Comparison of ENCODE assay signal across 1 cellular context in the genomic region with DNA sequence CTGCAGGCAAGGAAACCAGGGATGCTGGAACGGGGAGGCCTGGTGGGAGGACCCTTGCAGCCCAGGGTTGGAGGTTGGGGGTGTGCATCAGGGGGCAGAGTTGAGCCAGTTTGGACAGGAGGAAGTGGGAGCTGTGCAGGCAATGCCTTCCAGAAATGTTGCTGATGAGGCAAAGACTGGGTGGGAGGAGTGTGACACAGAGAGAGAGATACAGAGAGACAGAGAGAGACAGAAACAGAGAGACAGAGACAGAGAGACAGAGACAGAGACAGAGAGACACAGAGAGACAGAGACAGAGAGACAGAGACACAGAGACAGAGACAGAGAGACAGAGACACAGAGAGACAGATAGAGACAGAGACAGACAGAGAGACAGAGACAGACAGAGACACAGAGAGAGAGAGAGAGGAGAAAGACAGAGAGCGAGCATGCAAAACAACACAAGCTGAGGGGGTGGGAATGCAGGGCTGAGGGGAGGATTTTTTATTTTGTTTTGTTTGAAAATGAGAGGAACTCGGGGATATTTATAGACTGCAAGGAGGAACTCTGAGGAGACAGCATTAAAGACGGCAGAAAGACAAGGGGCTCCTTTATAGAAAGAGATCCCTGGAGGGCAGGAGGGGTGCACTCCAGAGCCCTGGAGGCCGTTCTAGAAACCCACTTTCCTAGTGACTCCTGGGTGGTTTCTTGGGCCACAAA.
A peak's percentile ranks its signal among the peaks of the same experiment; 100 is the strongest.
TF ChIP-seq lines count a peak whose summit lies in the region.

No MANE protein-coding gene starts in this region.

TF ChIP-seq in K562, 482 proteins besides CTCF, POLR2A, EP300 and RAD21 (continued from another document):
- TF ChIP-seq, protein P1, sequence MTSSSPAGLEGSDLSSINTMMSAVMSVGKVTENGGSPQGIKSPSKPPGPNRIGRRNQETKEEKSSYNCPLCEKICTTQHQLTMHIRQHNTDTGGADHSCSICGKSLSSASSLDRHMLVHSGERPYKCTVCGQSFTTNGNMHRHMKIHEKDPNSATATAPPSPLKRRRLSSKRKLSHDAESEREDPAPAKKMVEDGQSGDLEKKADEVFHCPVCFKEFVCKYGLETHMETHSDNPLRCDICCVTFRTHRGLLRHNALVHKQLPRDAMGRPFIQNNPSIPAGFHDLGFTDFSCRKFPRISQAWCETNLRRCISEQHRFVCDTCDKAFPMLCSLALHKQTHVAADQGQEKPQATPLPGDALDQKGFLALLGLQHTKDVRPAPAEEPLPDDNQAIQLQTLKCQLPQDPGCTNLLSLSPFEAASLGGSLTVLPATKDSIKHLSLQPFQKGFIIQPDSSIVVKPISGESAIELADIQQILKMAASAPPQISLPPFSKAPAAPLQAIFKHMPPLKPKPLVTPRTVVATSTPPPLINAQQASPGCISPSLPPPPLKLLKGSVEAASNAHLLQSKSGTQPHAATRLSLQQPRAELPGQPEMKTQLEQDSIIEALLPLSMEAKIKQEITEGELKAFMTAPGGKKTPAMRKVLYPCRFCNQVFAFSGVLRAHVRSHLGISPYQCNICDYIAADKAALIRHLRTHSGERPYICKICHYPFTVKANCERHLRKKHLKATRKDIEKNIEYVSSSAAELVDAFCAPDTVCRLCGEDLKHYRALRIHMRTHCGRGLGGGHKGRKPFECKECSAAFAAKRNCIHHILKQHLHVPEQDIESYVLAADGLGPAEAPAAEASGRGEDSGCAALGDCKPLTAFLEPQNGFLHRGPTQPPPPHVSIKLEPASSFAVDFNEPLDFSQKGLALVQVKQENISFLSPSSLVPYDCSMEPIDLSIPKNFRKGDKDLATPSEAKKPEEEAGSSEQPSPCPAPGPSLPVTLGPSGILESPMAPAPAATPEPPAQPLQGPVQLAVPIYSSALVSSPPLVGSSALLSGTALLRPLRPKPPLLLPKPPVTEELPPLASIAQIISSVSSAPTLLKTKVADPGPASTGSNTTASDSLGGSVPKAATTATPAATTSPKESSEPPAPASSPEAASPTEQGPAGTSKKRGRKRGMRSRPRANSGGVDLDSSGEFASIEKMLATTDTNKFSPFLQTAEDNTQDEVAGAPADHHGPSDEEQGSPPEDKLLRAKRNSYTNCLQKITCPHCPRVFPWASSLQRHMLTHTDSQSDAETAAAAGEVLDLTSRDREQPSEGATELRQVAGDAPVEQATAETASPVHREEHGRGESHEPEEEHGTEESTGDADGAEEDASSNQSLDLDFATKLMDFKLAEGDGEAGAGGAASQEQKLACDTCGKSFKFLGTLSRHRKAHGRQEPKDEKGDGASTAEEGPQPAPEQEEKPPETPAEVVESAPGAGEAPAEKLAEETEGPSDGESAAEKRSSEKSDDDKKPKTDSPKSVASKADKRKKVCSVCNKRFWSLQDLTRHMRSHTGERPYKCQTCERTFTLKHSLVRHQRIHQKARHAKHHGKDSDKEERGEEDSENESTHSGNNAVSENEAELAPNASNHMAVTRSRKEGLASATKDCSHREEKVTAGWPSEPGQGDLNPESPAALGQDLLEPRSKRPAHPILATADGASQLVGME (CRISPR knock-in tag; IDR thresholded peaks at IDR 0.05) = peak; percentile 19; the same call in 1 of the 2 replicates
- TF ChIP-seq EGR1 (conservative IDR thresholded peaks at IDR 0.05) (0 out of 2 replicates have a peak, but pooled peaks have one; percentile 17), CTBP1 (IDR thresholded peaks at IDR 0.05; ENCODE audit: borderline replicate concordance) (peak; percentile 45; the same call in 1 of the 2 replicates), CBX3 (IDR thresholded peaks at IDR 0.05; ENCODE audit: borderline replicate concordance in 1 of 2, low read length in 2 of 2) (no peak), TAF15 (IDR thresholded peaks at IDR 0.05; ENCODE audit: low read depth, low read length) (no peak), SMC3 (conservative IDR thresholded peaks at IDR 0.05; ENCODE audit: insufficient read depth, low read depth, low read length) (0 out of 2 replicates have a peak, but pooled peaks have one; percentile 10), DEAF1 (CRISPR knock-in tag; IDR thresholded peaks at IDR 0.05) (peak; percentile 14; the same call in 1 of the 2 replicates), C11orf30 (IDR thresholded peaks at IDR 0.05; ENCODE audit: low read depth) (peak; percentile 98), MEF2D (tag; conservative IDR thresholded peaks at IDR 0.05; ENCODE audit: low read depth) (no peak), JUND (IDR thresholded peaks at IDR 0.05; ENCODE audit: borderline replicate concordance, low read depth, low read length) (peak; percentile 41; the same call in 1 of the 2 replicates), JUND (tag; IDR thresholded peaks at IDR 0.05; ENCODE audit: borderline replicate concordance, low read depth, low read length) (no peak), CC2D1A (IDR thresholded peaks at IDR 0.05) (peak; percentile 76; the same call in 1 of the 2 replicates), ARHGAP35 (IDR thresholded peaks at IDR 0.05; ENCODE audit: partially characterized antibody) (peak; percentile 37)
TF ChIP-seq in K562: peak in this region for 42.
